In the genomic region with DNA sequence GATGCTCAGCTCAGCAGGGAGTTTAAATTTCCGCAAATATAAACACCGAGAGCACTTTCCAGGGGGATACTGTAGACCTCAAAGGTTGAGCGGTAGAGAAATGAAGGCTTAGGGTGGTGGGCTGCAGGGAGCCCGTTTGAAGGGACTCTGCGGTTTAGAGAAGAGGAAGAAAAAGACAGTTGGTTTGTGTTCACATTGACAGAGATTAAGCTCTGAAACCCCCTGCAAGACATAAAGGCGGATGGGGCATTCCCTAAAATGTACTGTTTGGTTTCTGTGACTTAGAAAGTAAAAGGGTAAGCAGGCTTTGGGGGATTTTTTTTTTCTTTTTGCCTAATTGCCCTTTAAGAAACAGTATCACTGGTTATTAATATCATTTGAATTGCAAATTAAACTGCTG, we compare ENCODE assay signal across 11 cellular contexts. TPM values are rescaled to one million over a fixed set of nuclear protein-coding genes. Genes with fewer than 3 reads are reported as not detected.
DNase-seq lines count a peak whose midpoint lies in the region; ATAC-seq and TF ChIP-seq lines count a peak whose summit lies in the region.
"Had no signal": no experiment of that assay in that cellular context is flagged by ENCODE, and none has a peak within 500 bp of the region (broad histone marks: within the 10 kb centered on the region; RNA-seq: fewer than 3 reads in every experiment).

No MANE protein-coding gene starts in this region.

- no peaks in the 10 kb centered on the region for H3K27me3 ChIP-seq in cardiac muscle cell
- H3K27me3 ChIP-seq in lower lobe of right lung (ENCODE audit: low read depth), result peaks cover 38% of the 10 kb centered on the region
- peaks cover 53% of the 10 kb centered on the region for H3K27me3 ChIP-seq in upper lobe of right lung

- peaks cover 69% of the 10 kb centered on the region for H3K4me1 Mint-ChIP-seq in WTC11
- H3K4me1 Mint-ChIP-seq: activated CD4-positive, alpha-beta T cell treated with anti-CD3 and anti-CD28 coated beads, Interleukin-2, amount 10 ng/mL, durations not matched to agents 7 days and 5 days had no signal

- H3K36me3 ChIP-seq in cardiac muscle cell (no peaks in the 10 kb centered on the region), lower lobe of right lung (no peaks in the 10 kb centered on the region), upper lobe of right lung (no peaks in the 10 kb centered on the region)
- H3K36me3 ChIP-seq: Peyer's patch had no signal

- H3K27ac ChIP-seq in cardiac muscle cell (peak overlapping the region; percentile 99), lower lobe of right lung (no peak overlapping the region), upper lobe of right lung (no peak overlapping the region)

- TF ChIP-seq CTCF in cardiac muscle cell (IDR thresholded peaks at IDR 0.05; ENCODE audit: low read depth, low read length) (no peak), WTC11 (IDR thresholded peaks at IDR 0.05) (no peak), lower lobe of right lung (IDR thresholded peaks at IDR 0.05) (no peak), upper lobe of right lung (IDR thresholded peaks at IDR 0.05) (no peak)

- peak overlapping the region; percentile 80 for H3K4me3 ChIP-seq in cardiac muscle cell
- peak overlapping the region; percentile 51 for H3K4me3 ChIP-seq in lower lobe of right lung
- H3K4me3 ChIP-seq in upper lobe of right lung, result peak overlapping the region; percentile 50

- ATAC-seq in WTC11 (no peak), lower lobe of right lung (no peak), upper lobe of right lung (no peak), GM18502 (IDR thresholded peaks at IDR 0.05; ENCODE audit: poor library complexity, unreplicated experiment) (no peak)

- DNase-seq in cardiac muscle cell (ENCODE audit: low read depth in 1 of 2, low spot score in 1 of 2) (no peak), cardiac septum (ENCODE audit: low spot score) (no peak), WTC11 (ENCODE audit: low spot score) (no peak), lower lobe of right lung (no peak), upper lobe of right lung (no peak), NOMO-1 treated with DMSO at 0.1 percent for 48 hours (lab: John Stamatoyannopoulos, UW; ENCODE audit: unreplicated experiment) (no peak)
- no peak for DNase-seq in activated CD4-positive, alpha-beta T cell treated with anti-CD3 and anti-CD28 coated beads for 4 hours
- DNase-seq: activated CD4-positive, alpha-beta T cell treated with anti-CD3 and anti-CD28 coated beads, Interleukin-2, amount 10 ng/mL, durations not matched to agents 7 days and 5 days; MM.1S; Peyer's patch had no signal

- no peaks in the 10 kb centered on the region for H3K9me3 Mint-ChIP-seq in WTC11
- H3K9me3 Mint-ChIP-seq: activated CD4-positive, alpha-beta T cell treated with anti-CD3 and anti-CD28 coated beads, Interleukin-2, amount 10 ng/mL, durations not matched to agents 7 days and 5 days had no signal

- no peak overlapping the region for H3K27ac Mint-ChIP-seq in WTC11
- H3K27ac Mint-ChIP-seq: activated CD4-positive, alpha-beta T cell treated with anti-CD3 and anti-CD28 coated beads, Interleukin-2, amount 10 ng/mL, durations not matched to agents 7 days and 5 days had no signal

- CTCF ChIA-PET in WTC11 (lab: Charles Lee), result interaction anchor here (0.6 to 1.7 kb wide), 4 partner anchors 11 to 634 kb away, joined by 3 to 5 read pairs (median 4); no protein-coding TSS in a partner anchor

- peaks cover 31% of the 10 kb centered on the region for H3K4me1 ChIP-seq in cardiac muscle cell (ENCODE audit: low read depth)
- H3K4me1 ChIP-seq in lower lobe of right lung, result no peaks in the 10 kb centered on the region
- H3K4me1 ChIP-seq in upper lobe of right lung, result peaks cover 7% of the 10 kb centered on the region

- H3K9me3 ChIP-seq in cardiac muscle cell (ENCODE audit: low read depth), result no peaks in the 10 kb centered on the region
- no peaks in the 10 kb centered on the region for H3K9me3 ChIP-seq in lower lobe of right lung
- H3K9me3 ChIP-seq in upper lobe of right lung, result no peaks in the 10 kb centered on the region
- H3K9me3 ChIP-seq: Peyer's patch had no signal

- H3K36me3 Mint-ChIP-seq in WTC11, result no peaks in the 10 kb centered on the region

- H3K27me3 Mint-ChIP-seq in WTC11 (ENCODE audit: low read depth), result peaks cover 40% of the 10 kb centered on the region

- intact Hi-C loops in cardiac septum (cut with DNase I) (no loop called here), lower lobe of right lung (cut with DNase I) (no loop called here), upper lobe of right lung (cut with DNase I) (no loop called here)

- POLR2A ChIA-PET in WTC11 (lab: Charles Lee), result no interaction called here

- H3K4me3 Mint-ChIP-seq in WTC11, result peak overlapping the region; percentile 78
- H3K4me3 Mint-ChIP-seq: activated CD4-positive, alpha-beta T cell treated with anti-CD3 and anti-CD28 coated beads, Interleukin-2, amount 10 ng/mL, durations not matched to agents 7 days and 5 days had no signal

TF ChIP-seq in WTC11, 78 proteins besides CTCF, POLR2A, EP300 and RAD21:
- TF ChIP-seq EMX1 (CRISPR knock-in tag; IDR thresholded peaks at IDR 0.05) (no peak), FOXJ3 (CRISPR knock-in tag; IDR thresholded peaks at IDR 0.05; ENCODE audit: borderline replicate concordance) (no peak), TP53 (CRISPR knock-in tag; IDR thresholded peaks at IDR 0.05) (no peak), NFATC4 (CRISPR knock-in tag; IDR thresholded peaks at IDR 0.05) (no peak), ZNF219 (CRISPR knock-in tag; IDR thresholded peaks at IDR 0.05; ENCODE audit: borderline replicate concordance) (no peak), OVOL2 (CRISPR knock-in tag; IDR thresholded peaks at IDR 0.05; ENCODE audit: borderline replicate concordance) (no peak), ZNF396 (CRISPR knock-in tag; IDR thresholded peaks at IDR 0.05; ENCODE audit: borderline replicate concordance) (no peak), ESRRA (CRISPR knock-in tag; IDR thresholded peaks at IDR 0.05; ENCODE audit: borderline replicate concordance) (no peak), RORB (CRISPR knock-in tag; IDR thresholded peaks at IDR 0.05) (no peak), ZBTB21 (CRISPR knock-in tag; IDR thresholded peaks at IDR 0.05; ENCODE audit: borderline replicate concordance) (no peak)
- TF ChIP-seq, protein P1, sequence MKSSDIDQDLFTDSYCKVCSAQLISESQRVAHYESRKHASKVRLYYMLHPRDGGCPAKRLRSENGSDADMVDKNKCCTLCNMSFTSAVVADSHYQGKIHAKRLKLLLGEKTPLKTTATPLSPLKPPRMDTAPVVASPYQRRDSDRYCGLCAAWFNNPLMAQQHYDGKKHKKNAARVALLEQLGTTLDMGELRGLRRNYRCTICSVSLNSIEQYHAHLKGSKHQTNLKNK (CRISPR knock-in tag; IDR thresholded peaks at IDR 0.05), result no peak
- TF ChIP-seq, protein P2, sequence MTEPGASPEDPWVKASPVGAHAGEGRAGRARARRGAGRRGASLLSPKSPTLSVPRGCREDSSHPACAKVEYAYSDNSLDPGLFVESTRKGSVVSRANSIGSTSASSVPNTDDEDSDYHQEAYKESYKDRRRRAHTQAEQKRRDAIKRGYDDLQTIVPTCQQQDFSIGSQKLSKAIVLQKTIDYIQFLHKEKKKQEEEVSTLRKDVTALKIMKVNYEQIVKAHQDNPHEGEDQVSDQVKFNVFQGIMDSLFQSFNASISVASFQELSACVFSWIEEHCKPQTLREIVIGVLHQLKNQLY (CRISPR knock-in tag; IDR thresholded peaks at IDR 0.05), result no peak
- TF ChIP-seq, protein P3, sequence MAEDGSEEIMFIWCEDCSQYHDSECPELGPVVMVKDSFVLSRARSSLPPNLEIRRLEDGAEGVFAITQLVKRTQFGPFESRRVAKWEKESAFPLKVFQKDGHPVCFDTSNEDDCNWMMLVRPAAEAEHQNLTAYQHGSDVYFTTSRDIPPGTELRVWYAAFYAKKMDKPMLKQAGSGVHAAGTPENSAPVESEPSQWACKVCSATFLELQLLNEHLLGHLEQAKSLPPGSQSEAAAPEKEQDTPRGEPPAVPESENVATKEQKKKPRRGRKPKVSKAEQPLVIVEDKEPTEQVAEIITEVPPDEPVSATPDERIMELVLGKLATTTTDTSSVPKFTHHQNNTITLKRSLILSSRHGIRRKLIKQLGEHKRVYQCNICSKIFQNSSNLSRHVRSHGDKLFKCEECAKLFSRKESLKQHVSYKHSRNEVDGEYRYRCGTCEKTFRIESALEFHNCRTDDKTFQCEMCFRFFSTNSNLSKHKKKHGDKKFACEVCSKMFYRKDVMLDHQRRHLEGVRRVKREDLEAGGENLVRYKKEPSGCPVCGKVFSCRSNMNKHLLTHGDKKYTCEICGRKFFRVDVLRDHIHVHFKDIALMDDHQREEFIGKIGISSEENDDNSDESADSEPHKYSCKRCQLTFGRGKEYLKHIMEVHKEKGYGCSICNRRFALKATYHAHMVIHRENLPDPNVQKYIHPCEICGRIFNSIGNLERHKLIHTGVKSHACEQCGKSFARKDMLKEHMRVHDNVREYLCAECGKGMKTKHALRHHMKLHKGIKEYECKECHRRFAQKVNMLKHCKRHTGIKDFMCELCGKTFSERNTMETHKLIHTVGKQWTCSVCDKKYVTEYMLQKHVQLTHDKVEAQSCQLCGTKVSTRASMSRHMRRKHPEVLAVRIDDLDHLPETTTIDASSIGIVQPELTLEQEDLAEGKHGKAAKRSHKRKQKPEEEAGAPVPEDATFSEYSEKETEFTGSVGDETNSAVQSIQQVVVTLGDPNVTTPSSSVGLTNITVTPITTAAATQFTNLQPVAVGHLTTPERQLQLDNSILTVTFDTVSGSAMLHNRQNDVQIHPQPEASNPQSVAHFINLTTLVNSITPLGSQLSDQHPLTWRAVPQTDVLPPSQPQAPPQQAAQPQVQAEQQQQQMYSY (CRISPR knock-in tag; IDR thresholded peaks at IDR 0.05), result no peak
- TF ChIP-seq, protein P4, sequence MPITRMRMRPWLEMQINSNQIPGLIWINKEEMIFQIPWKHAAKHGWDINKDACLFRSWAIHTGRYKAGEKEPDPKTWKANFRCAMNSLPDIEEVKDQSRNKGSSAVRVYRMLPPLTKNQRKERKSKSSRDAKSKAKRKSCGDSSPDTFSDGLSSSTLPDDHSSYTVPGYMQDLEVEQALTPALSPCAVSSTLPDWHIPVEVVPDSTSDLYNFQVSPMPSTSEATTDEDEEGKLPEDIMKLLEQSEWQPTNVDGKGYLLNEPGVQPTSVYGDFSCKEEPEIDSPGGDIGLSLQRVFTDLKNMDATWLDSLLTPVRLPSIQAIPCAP (CRISPR knock-in tag; IDR thresholded peaks at IDR 0.05), result no peak
TF ChIP-seq in WTC11: peak in this region for 0.

RNA-seq across cellular contexts. Expression of a gene that starts 1.3 kb away (rescaled TPM):
- total RNA-seq in cardiac muscle cell, result 12.5 and 26.9 TPM in 2 replicates
- 17.5 and 21.5 TPM in 2 replicates for polyA plus RNA-seq in cardiac muscle cell
- total RNA-seq in cardiac septum, result 3.1 TPM
- total RNA-seq in WTC11 (2021), result 13.7 to 19.9 TPM (median 16.2 TPM) in 3 replicates
- 21.2 TPM for total RNA-seq in lower lobe of right lung
- total RNA-seq in upper lobe of right lung, result 33.5 TPM
